Comparison of ENCODE assay signal across 2 cellular contexts in genomic region chr1:231998791-231999190, GRCh38.
TF ChIP-seq lines count a peak whose summit lies in the region.

No MANE protein-coding gene starts in this region.

TF ChIP-seq in IMR-90, 13 proteins besides CTCF, POLR2A, EP300 and RAD21 (continued from another document):
- no peak for TF ChIP-seq BHLHE40 (IDR thresholded peaks at IDR 0.05; ENCODE audit: low read depth, low read length)

TF ChIP-seq in K562, 482 proteins besides CTCF, POLR2A, EP300 and RAD21:
- TF ChIP-seq ETS1 (conservative IDR thresholded peaks at IDR 0.05; ENCODE audit: control insufficient read depth, low read depth, low read length) (no peak), MAFK (IDR thresholded peaks at IDR 0.05; ENCODE audit: low read length) (0 out of 2 replicates have a peak, but pooled peaks have one; percentile 18), STAT5A (IDR thresholded peaks at IDR 0.05; ENCODE audit: borderline replicate concordance, low read length) (no peak), ZNF184 (CRISPR knock-in tag; IDR thresholded peaks at IDR 0.05) (no peak), MAFG (tag; conservative IDR thresholded peaks at IDR 0.05) (peak; percentile 18; the same call in 1 of the 2 replicates), NR3C1 (CRISPR knock-in tag; IDR thresholded peaks at IDR 0.05) (no peak), ZNF133 (CRISPR knock-in tag; IDR thresholded peaks at IDR 0.05) (no peak), C11orf30 (IDR thresholded peaks at IDR 0.05; ENCODE audit: low read depth) (peak; percentile 43; the same call in 1 of the 2 replicates), ZHX1 (conservative IDR thresholded peaks at IDR 0.05; ENCODE audit: low read length) (no peak), ZBTB26 (CRISPR knock-in tag; IDR thresholded peaks at IDR 0.05) (no peak), IRF9 (tag; IDR thresholded peaks at IDR 0.05) (no peak), TFAM (CRISPR knock-in tag; conservative IDR thresholded peaks at IDR 0.05) (no peak), MAFF (IDR thresholded peaks at IDR 0.05; ENCODE audit: low read length) (peak; percentile 32; the same call in 1 of the 2 replicates), ZNF316 (IDR thresholded peaks at IDR 0.05) (peak; percentile 83)
